ENCODE assay signal across 9 cellular contexts in the genomic region with DNA sequence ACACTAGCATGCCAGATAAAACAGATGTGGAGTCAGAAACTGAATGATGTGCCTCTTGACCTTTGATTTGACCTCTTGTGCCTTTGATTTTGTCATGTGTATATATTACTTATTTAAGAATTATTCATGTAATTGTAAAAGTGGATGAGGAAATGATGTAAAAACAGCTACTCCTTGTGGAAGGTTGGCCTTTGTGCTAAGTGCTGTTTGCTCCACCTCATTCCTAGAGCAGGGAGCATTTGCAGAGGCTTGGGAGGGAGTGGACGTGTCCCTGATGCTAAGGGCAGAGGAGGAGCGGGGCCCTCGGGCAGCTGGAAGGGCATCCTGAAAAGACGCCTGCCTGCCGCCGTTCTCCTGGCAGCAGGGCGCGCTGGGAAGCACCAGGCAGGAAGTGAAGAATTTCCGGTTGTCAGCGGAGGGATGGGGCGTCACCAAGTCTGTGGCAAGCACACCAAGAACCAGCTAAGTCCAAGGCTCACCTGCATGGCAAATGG.
DNase-seq lines count a peak whose midpoint lies in the region; ATAC-seq and TF ChIP-seq lines count a peak whose summit lies in the region.
"Had no signal": no experiment of that assay in that cellular context is flagged by ENCODE, and none has a peak within 500 bp of the region (broad histone marks: within the 10 kb centered on the region; RNA-seq: fewer than 3 reads in every experiment).

No MANE protein-coding gene starts in this region.

- H3K9me3 Mint-ChIP-seq in activated T-cell treated with anti-CD3 and anti-CD28 coated beads, Interleukin-2, amount 50 U/mL, for 24 hours, result no peaks in the 10 kb centered on the region
- no peaks in the 10 kb centered on the region for H3K9me3 Mint-ChIP-seq in nephron progenitor cell

- H3K4me1 Mint-ChIP-seq in activated T-cell treated with anti-CD3 and anti-CD28 coated beads, Interleukin-2, amount 50 U/mL, for 24 hours (ENCODE audit: low read depth), result peaks cover 23% of the 10 kb centered on the region
- peaks cover 59% of the 10 kb centered on the region for H3K4me1 Mint-ChIP-seq in nephron progenitor cell

- H3K36me3 Mint-ChIP-seq in activated T-cell treated with anti-CD3 and anti-CD28 coated beads, Interleukin-2, amount 50 U/mL, for 24 hours (ENCODE audit: low read depth), result no peaks in the 10 kb centered on the region
- no peaks in the 10 kb centered on the region for H3K36me3 Mint-ChIP-seq in nephron progenitor cell (ENCODE audit: low read depth)

- H3K36me3 ChIP-seq in left ventricle myocardium inferior, result no peaks in the 10 kb centered on the region

- intact Hi-C loops in left ventricle myocardium inferior (cut with micrococcal nuclease), result no loop called here

- ATAC-seq in HG03103 (IDR thresholded peaks at IDR 0.05; ENCODE audit: low read depth, unreplicated experiment), result peak; percentile 56
- no peak for ATAC-seq in stimulated activated naive CD8-positive, alpha-beta T cell treated with anti-CD3 and anti-CD28 coated beads, Interleukin-15, Interleukin-2, amounts not matched to agents 100 U/mL and 50 U/mL, for 24 hours
- no peak for ATAC-seq in GM18517 (IDR thresholded peaks at IDR 0.05; ENCODE audit: unreplicated experiment)

- TF ChIP-seq CTCF in left ventricle myocardium inferior (IDR thresholded peaks at IDR 0.05; ENCODE audit: borderline replicate concordance) (no peak), nephron progenitor cell (IDR thresholded peaks at IDR 0.05) (no peak)

- peak overlapping the region; percentile 51 for H3K4me3 Mint-ChIP-seq in activated T-cell treated with anti-CD3 and anti-CD28 coated beads, Interleukin-2, amount 50 U/mL, for 24 hours
- no peak overlapping the region for H3K4me3 Mint-ChIP-seq in nephron progenitor cell

- H3K27ac Mint-ChIP-seq in activated T-cell treated with anti-CD3 and anti-CD28 coated beads, Interleukin-2, amount 50 U/mL, for 24 hours, result peak overlapping the region; percentile 88
- no peak overlapping the region for H3K27ac Mint-ChIP-seq in nephron progenitor cell

- H3K4me3 ChIP-seq in left ventricle myocardium inferior, result peak overlapping the region; percentile 22

- no peaks in the 10 kb centered on the region for H3K9me3 ChIP-seq in left ventricle myocardium inferior (replicated peaks)

- DNase-seq in activated T-cell treated with anti-CD3 and anti-CD28 coated beads, Interleukin-2, amount 50 U/mL, for 24 hours, result peak; percentile 64
- DNase-seq in left ventricle myocardium inferior (peak; percentile 45), SKM-1 treated with dmso at 0.1 percent for 144 hours (lab: John Stamatoyannopoulos, UW; ENCODE audit: unreplicated experiment) (no peak), nephron progenitor cell (no peak), NCI-H510A treated with DMSO at 0.1 percent for 48 hours (lab: John Stamatoyannopoulos, UW) (no peak)
- DNase-seq in stimulated activated naive CD8-positive, alpha-beta T cell treated with anti-CD3 and anti-CD28 coated beads, Interleukin-15, Interleukin-2, amounts not matched to agents 100 U/mL and 50 U/mL, for 24 hours, result peak; percentile 49
- DNase-seq: amniotic stem cell had no signal

- no peaks in the 10 kb centered on the region for H3K27me3 ChIP-seq in left ventricle myocardium inferior (ENCODE audit: low read depth)

- no peaks in the 10 kb centered on the region for H3K27me3 Mint-ChIP-seq in activated T-cell treated with anti-CD3 and anti-CD28 coated beads, Interleukin-2, amount 50 U/mL, for 24 hours
- H3K27me3 Mint-ChIP-seq in nephron progenitor cell (ENCODE audit: low read depth, poor library complexity), result peaks cover 19% of the 10 kb centered on the region

- H3K27ac ChIP-seq in left ventricle myocardium inferior (replicated peaks), result peak overlapping the region; percentile 89

- H3K4me1 ChIP-seq in left ventricle myocardium inferior, result peaks cover 29% of the 10 kb centered on the region

Comparison
In these comparisons a context has a peak if more than half of its experiments do, and no peak if none do; other contexts are left out.
1. DNase-seq: peak in activated T-cell treated with anti-CD3 and anti-CD28 coated beads, Interleukin-2, amount 50 U/mL, for 24 hours (single experiment), left ventricle myocardium inferior (single experiment) and stimulated activated naive CD8-positive, alpha-beta T cell treated with anti-CD3 and anti-CD28 coated beads, Interleukin-15, Interleukin-2, amounts not matched to agents 100 U/mL and 50 U/mL, for 24 hours (single experiment); none in SKM-1 treated with dmso at 0.1 percent for 144 hours (single experiment), nephron progenitor cell (single experiment) and NCI-H510A treated with DMSO at 0.1 percent for 48 hours (single experiment).